In the genomic region with DNA sequence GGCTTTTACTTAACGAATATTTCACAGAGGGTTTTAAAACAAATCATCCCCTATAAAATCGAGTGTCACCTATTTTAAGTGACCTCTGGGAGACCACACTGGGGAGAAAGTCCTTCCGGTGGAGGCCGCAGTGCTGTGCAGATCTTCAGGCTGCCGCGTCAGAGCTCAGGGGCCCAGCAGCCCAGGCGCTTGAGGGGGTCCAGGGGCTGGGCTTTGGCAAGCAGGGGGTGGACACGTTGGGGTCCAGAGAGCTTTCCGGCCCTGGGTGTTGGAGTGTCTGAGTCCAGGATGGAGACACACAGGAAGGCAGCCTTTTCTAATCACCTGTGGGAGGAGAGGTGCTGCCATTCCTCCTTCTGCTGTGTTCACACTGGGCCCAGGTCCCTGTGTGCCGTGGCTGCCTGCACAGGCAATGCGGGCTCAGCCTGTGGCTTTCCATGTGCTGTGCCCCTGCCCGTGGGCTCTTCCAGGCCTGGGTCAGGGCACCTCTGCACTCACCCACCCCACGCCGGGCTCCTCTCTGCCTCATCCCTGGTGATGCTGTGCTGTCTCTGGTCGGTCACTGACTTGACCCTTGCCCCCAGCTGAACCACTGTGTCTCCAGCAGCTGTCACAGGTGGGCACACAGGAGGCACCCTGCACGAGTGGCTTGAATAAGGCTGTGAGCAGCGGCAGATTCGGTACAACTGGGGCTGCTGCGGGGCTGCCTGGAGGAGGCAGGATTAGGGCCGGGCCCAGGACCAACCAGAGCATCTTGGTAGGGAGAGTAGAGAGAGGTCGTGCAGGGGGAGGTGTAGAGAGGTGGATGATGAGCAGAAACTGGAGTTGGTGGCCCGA, we compare ENCODE assay signal across 1 cellular context.
TF ChIP-seq lines count a peak whose summit lies in the region.

No MANE protein-coding gene starts in this region.

TF ChIP-seq in A549, 52 proteins besides CTCF, POLR2A, EP300 and RAD21 (continued from another document):
- TF ChIP-seq, protein P1, sequence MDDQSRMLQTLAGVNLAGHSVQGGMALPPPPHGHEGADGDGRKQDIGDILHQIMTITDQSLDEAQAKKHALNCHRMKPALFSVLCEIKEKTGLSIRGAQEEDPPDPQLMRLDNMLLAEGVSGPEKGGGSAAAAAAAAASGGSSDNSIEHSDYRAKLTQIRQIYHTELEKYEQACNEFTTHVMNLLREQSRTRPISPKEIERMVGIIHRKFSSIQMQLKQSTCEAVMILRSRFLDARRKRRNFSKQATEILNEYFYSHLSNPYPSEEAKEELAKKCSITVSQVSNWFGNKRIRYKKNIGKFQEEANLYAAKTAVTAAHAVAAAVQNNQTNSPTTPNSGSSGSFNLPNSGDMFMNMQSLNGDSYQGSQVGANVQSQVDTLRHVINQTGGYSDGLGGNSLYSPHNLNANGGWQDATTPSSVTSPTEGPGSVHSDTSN (IDR thresholded peaks at IDR 0.05), result no peak
- TF ChIP-seq CEBPB (IDR thresholded peaks at IDR 0.05), result no peak
- no peak for TF ChIP-seq GATA3 (IDR thresholded peaks at IDR 0.05; ENCODE audit: borderline replicate concordance)
- no peak for TF ChIP-seq TP53 (CRISPR knock-in tag; IDR thresholded peaks at IDR 0.05)
- TF ChIP-seq RNF2 (IDR thresholded peaks at IDR 0.05; ENCODE audit: borderline replicate concordance, low read depth), result no peak
- no peak for TF ChIP-seq NR3C1 (IDR thresholded peaks at IDR 0.05)
- no peak for TF ChIP-seq ZSCAN20 (CRISPR knock-in tag; IDR thresholded peaks at IDR 0.05)
- no peak for TF ChIP-seq CBX8 (IDR thresholded peaks at IDR 0.05)
- no peak for TF ChIP-seq CHD2 (IDR thresholded peaks at IDR 0.05; ENCODE audit: low read length, partially characterized antibody)
